In genomic region chr15:38038659-38039442, GRCh38 we compare ENCODE assay signal across 18 cellular contexts.
A peak's percentile ranks its signal among the peaks of the same experiment; 100 is the strongest.
DNase-seq lines count a peak whose midpoint lies in the region; ATAC-seq, FAIRE-seq and TF ChIP-seq lines count a peak whose summit lies in the region.
"Had no signal": no experiment of that assay in that cellular context is flagged by ENCODE, and none has a peak within 500 bp of the region (broad histone marks: within the 10 kb centered on the region; RNA-seq: fewer than 3 reads in every experiment).

No MANE protein-coding gene starts in this region.

- H3K4me3 ChIP-seq in cardiac fibroblast (replicated peaks in 1 of 2; ENCODE audit: low read depth in 2 of 2, low read length in 2 of 2) (no peak overlapping the region), keratinocyte (ENCODE audit: control insufficient read depth in 2 of 3, extremely low read depth in 1 of 3, insufficient read depth in 2 of 3, low read depth in 1 of 3, low read length in 3 of 3) (no peak overlapping the region)
- H3K4me3 ChIP-seq: MG63, prostate gland, SK-N-MC had no signal

- H3K9me1 ChIP-seq in keratinocyte (ENCODE audit: control insufficient read depth, extremely low read depth, insufficient read depth, low read length), result no peaks in the 10 kb centered on the region

- peak overlapping the region; percentile 11 for H3K27ac ChIP-seq in keratinocyte (ENCODE audit: control insufficient read depth, insufficient read depth, low read length)
- H3K27ac ChIP-seq: prostate gland, SK-N-MC, VCaP had no signal

- peak overlapping the region; percentile 24 for H3K4me2 ChIP-seq in keratinocyte (ENCODE audit: control insufficient read depth, extremely low read depth, insufficient read depth, low read depth, low read length)

- no peaks in the 10 kb centered on the region for H3K9me3 ChIP-seq in keratinocyte (ENCODE audit: control insufficient read depth, low read depth, low read length)
- H3K9me3 ChIP-seq: MG63, prostate gland had no signal

- H3K36me3 ChIP-seq in keratinocyte (ENCODE audit: control insufficient read depth in 2 of 2, extremely low read depth in 1 of 2, insufficient read depth in 2 of 2, low read length in 2 of 2), result no peaks in the 10 kb centered on the region
- H3K36me3 ChIP-seq: MG63, prostate gland had no signal

- no peak overlapping the region for H3K9ac ChIP-seq in keratinocyte (ENCODE audit: control insufficient read depth, extremely low read depth, insufficient read depth, low read length)

- no peaks in the 10 kb centered on the region for H4K20me1 ChIP-seq in keratinocyte (ENCODE audit: control insufficient read depth, extremely low read depth, insufficient read depth, low read length)

- ATAC-seq in HG02870 (IDR thresholded peaks at IDR 0.05; ENCODE audit: unreplicated experiment), result no peak
- ATAC-seq: activated naive CD4-positive, alpha-beta T cell treated with anti-CD3 and anti-CD28 coated beads, Interleukin-2, amount 50 U/mL, for 72 hours; left cardiac atrium had no signal

- FAIRE-seq in keratinocyte (lab: Jason Lieb, UNC), result peak; percentile 53
- FAIRE-seq: colon, GM19239 had no signal

- peaks cover 66% of the 10 kb centered on the region for H3K4me1 ChIP-seq in keratinocyte (ENCODE audit: control insufficient read depth, extremely low read depth, insufficient read depth, low read length)
- H3K4me1 ChIP-seq: prostate gland had no signal

- H3K27me3 ChIP-seq in keratinocyte (ENCODE audit: control insufficient read depth, extremely low read depth, insufficient read depth, low read length), result no peaks in the 10 kb centered on the region
- H3K27me3 ChIP-seq: MG63 had no signal

- dilution Hi-C loops in keratinocyte (cut with MboI; ENCODE audit: extremely low pct_ligation_motif_present, low sequenced_read_pairs), result no loop called here

- DNase-seq in AG09319 (ENCODE audit: extremely low read depth, low read depth), result peak; percentile 32
- DNase-seq in M059J (ENCODE audit: low read depth), result peak; percentile 75
- peak; percentile 53 to 89 for DNase-seq in cardiac fibroblast (ENCODE audit: low read depth in 2 of 2)
- DNase-seq in keratinocyte (ENCODE audit: low read depth, low spot score), result peak; percentile 53
- no peak for DNase-seq in effector CD8-positive, alpha-beta T cell (lab: John Stamatoyannopoulos, UW)
- no peak for DNase-seq in DMS79 (lab: John Stamatoyannopoulos, UW)
- no peak for DNase-seq in medulla oblongata (ENCODE audit: extremely low spot score)
- DNase-seq: DMS79 treated with DMSO at 0.1 percent for 48 hours, left cardiac atrium, MG63, NCI-H2107 had no signal

- no peak overlapping the region for H2AFZ ChIP-seq in keratinocyte (ENCODE audit: control insufficient read depth, low read length)

- no peaks in the 10 kb centered on the region for H3K79me2 ChIP-seq in keratinocyte (ENCODE audit: control insufficient read depth, insufficient read depth, low read length)

- TF ChIP-seq CTCF in AG09319 (IDR thresholded peaks at IDR 0.05; ENCODE audit: low read depth, low read length) (no peak), cardiac fibroblast (IDR thresholded peaks at IDR 0.05; ENCODE audit: low read depth, low read length) (no peak), keratinocyte (optimal IDR thresholded peaks at IDR 0.05 in 1 of 3, IDR thresholded peaks at IDR 0.05 in 1 of 3, conservative IDR thresholded peaks at IDR 0.05 in 1 of 3; ENCODE audit: extremely low read depth in 1 of 3, insufficient read depth in 2 of 3, low read length in 3 of 3) (no peak)

Comparison
In these comparisons a context has a peak if more than half of its experiments do, and no peak if none do; other contexts are left out.
1. DNase-seq: peak in AG09319 (single experiment), M059J (single experiment), cardiac fibroblast (2 of 2) and keratinocyte (single experiment); none in effector CD8-positive, alpha-beta T cell (single experiment), DMS79 (single experiment) and medulla oblongata (single experiment).